Comparison of ENCODE assay signal across 22 cellular contexts in genomic region chr5:14293279-14293678, GRCh38.
DNase-seq lines count a peak whose midpoint lies in the region; ATAC-seq, FAIRE-seq and TF ChIP-seq lines count a peak whose summit lies in the region.
"Had no signal": no experiment of that assay in that cellular context is flagged by ENCODE, and none has a peak within 500 bp of the region (broad histone marks: within the 10 kb centered on the region; RNA-seq: fewer than 3 reads in every experiment).

No MANE protein-coding gene starts in this region.

- H3K23ac ChIP-seq in IMR-90 (ENCODE audit: low read depth, low read length): peak overlapping the region; percentile 11

- H3K4me3 Mint-ChIP-seq in glutamatergic neuron (ENCODE audit: unreplicated experiment): peak overlapping the region; percentile 57
- H3K4me3 Mint-ChIP-seq: CD4-positive, alpha-beta T cell; H9 had no signal

- peaks cover 41 to 86% of the 10 kb centered on the region in 2 experiments for H3K79me1 ChIP-seq in IMR-90 (ENCODE audit: low read depth in 1 of 2, low read length in 2 of 2)

- peaks cover 9% of the 10 kb centered on the region for H3K9me3 Mint-ChIP-seq in glutamatergic neuron (ENCODE audit: unreplicated experiment)
- H3K9me3 Mint-ChIP-seq: CD4-positive, alpha-beta T cell; H9 had no signal

- POLR2A ChIA-PET in AG04450 (lab: Yijun Ruan, JAX): no interaction called here
- POLR2A ChIA-PET in IMR-90 (lab: Charles Lee; ENCODE audit: unreplicated experiment): no interaction called here

- H3K27ac ChIP-seq in AG04450 (ENCODE audit: low read depth, low read length): peak overlapping the region; percentile 32
- H3K27ac ChIP-seq in IMR-90 (ENCODE audit: insufficient read depth, low read length): peak overlapping the region; percentile 21; the same call in 1 of the 2 replicates
- peak overlapping the region; percentile 31 for H3K27ac ChIP-seq in psoas muscle
- no peak overlapping the region for H3K27ac ChIP-seq in uterus
- H3K27ac ChIP-seq: A549, GM23248, HL-60, KMS-11 had no signal

- no peaks in the 10 kb centered on the region for H3K27me3 ChIP-seq in AG04450 (ENCODE audit: control insufficient read depth, insufficient read depth, low read length)
- H3K27me3 ChIP-seq in IMR-90 (ENCODE audit: control insufficient read depth, insufficient read depth, low read length): no peaks in the 10 kb centered on the region
- no peaks in the 10 kb centered on the region for H3K27me3 ChIP-seq in psoas muscle (ENCODE audit: insufficient read depth in 3 of 3, low read length in 2 of 3)
- H3K27me3 ChIP-seq in uterus: no peaks in the 10 kb centered on the region

- no peak for TF ChIP-seq RAD21 in IMR-90 (IDR thresholded peaks at IDR 0.05; ENCODE audit: low read length)

- H2AFZ ChIP-seq in IMR-90 (replicated peaks; ENCODE audit: low read length, poor library complexity): no peak overlapping the region
- H2AFZ ChIP-seq: GM23248 had no signal

- CTCF ChIA-PET in AG04450 (lab: Charles Lee) (interaction anchor here (0.8 kb wide), 1 partner anchor 23 kb away, joined by 4 read pairs; no protein-coding TSS in a partner anchor), IMR-90 (lab: Yijun Ruan, JAX) (no interaction called here)

- no peak overlapping the region for H2AK5ac ChIP-seq in IMR-90 (ENCODE audit: low read depth, low read length)

- no peak overlapping the region for H2BK20ac ChIP-seq in IMR-90 (ENCODE audit: low read depth, low read length)

- DNase-seq in AG04450 (ENCODE audit: low read depth, low spot score): no peak
- DNase-seq in IMR-90: no peak
- peak; percentile 61 for DNase-seq in glutamatergic neuron
- no peak for DNase-seq in psoas muscle
- no peak for DNase-seq in T1000 (lab: John Stamatoyannopoulos, UW)
- no peak for DNase-seq in uterus
- DNase-seq in GM12892 (ENCODE audit: insufficient read length): no peak
- DNase-seq: Caco-2; CD4-positive, alpha-beta T cell; DMS 273 treated with DMSO at 0.1 percent for 48 hours; DMS79 treated with DMSO at 0.1 percent for 48 hours; GM23248; H9; NCI-H1092 treated with DMSO at 0.1 percent for 48 hours; NCI-H146; NCI-H2029; NCI-H2227 treated with DMSO at 0.1 percent for 48 hours; OCI-M1 had no signal

- WGBS in IMR-90 (ENCODE audit: extremely low coverage in 2 of 2, insufficient read length in 1 of 2), 2 experiments: 59% methylated on average over 4 of the region's 5 CpGs; no CpG with 5 or more reads in 1 of the 2 experiments
- 28 to 56% (median 32%) methylated on average over 5 of the region's 5 CpGs for WGBS in psoas muscle, 3 donors

- no peak overlapping the region for H3K9ac ChIP-seq in IMR-90 (ENCODE audit: low read depth, low read length)
- H3K9ac ChIP-seq: GM23248, KMS-11 had no signal

- H3K56ac ChIP-seq in IMR-90 (ENCODE audit: extremely low read depth, insufficient read depth, low read length): no peak overlapping the region

- H3K9me1 ChIP-seq in IMR-90 (ENCODE audit: insufficient read depth, low read length): peaks cover 18% of the 10 kb centered on the region

- H2BK120ac ChIP-seq in IMR-90 (ENCODE audit: low read depth, low read length): no peak overlapping the region

- in situ Hi-C loops in IMR-90 (cut with MboI; ENCODE audit: low sequenced_read_pairs): no loop called here

- dilution Hi-C loops in IMR-90 (cut with HindIII; ENCODE audit: low sequenced_read_pairs, unreplicated experiment): no loop called here

- H3K4me3 ChIP-seq in AG04450 (ENCODE audit: low read depth, low read length): no peak overlapping the region
- H3K4me3 ChIP-seq in IMR-90 (ENCODE audit: insufficient read depth, low read depth, low read length): no peak overlapping the region
- no peak overlapping the region for H3K4me3 ChIP-seq in psoas muscle
- H3K4me3 ChIP-seq in uterus: no peak overlapping the region
- H3K4me3 ChIP-seq: A549, GM23248 had no signal

- peaks cover 34% of the 10 kb centered on the region for H3K4me1 Mint-ChIP-seq in glutamatergic neuron (ENCODE audit: low read depth, unreplicated experiment)
- H3K4me1 Mint-ChIP-seq: H9 had no signal

- H3K4ac ChIP-seq in IMR-90 (ENCODE audit: low read depth, low read length): no peak overlapping the region

- FAIRE-seq in GM12892 (lab: Jason Lieb, UNC): no peak
- FAIRE-seq: A549, RCC 7860 had no signal

- H4K91ac ChIP-seq in IMR-90 (ENCODE audit: insufficient read depth, low read depth, low read length): no peak overlapping the region

- ATAC-seq in IMR-90 (ENCODE audit: low read depth): 0 out of 2 replicates have a peak, but pooled peaks have one; percentile 5
- peak in 1 of 4 donors; percentile 5 for ATAC-seq in psoas muscle
- ATAC-seq: A549 had no signal

- peaks cover 64% of the 10 kb centered on the region for H3K36me3 ChIP-seq in IMR-90 (ENCODE audit: control insufficient read depth, insufficient read depth, low read length)
- peaks cover 5 to 36% of the 10 kb centered on the region in 2 donors for H3K36me3 ChIP-seq in psoas muscle (ENCODE audit: insufficient read depth in 1 of 2, low read depth in 1 of 2)
- H3K36me3 ChIP-seq in uterus: no peaks in the 10 kb centered on the region

- TF ChIP-seq CTCF in AG04450 (IDR thresholded peaks at IDR 0.05; ENCODE audit: low read depth, low read length) (no peak), IMR-90 (conservative IDR thresholded peaks at IDR 0.05; ENCODE audit: low read depth, low read length) (no peak), glutamatergic neuron (IDR thresholded peaks at IDR 0.05; ENCODE audit: partially characterized antibody, unreplicated experiment) (no peak), psoas muscle (IDR thresholded peaks at IDR 0.05) (no peak), uterus (IDR thresholded peaks at IDR 0.05) (no peak)

- H4K8ac ChIP-seq in IMR-90 (ENCODE audit: low read depth in 2 of 2, low read length in 2 of 2): 0 out of 4 replicates have a peak overlapping the region, but pooled peaks of 1 of the 2 experiments have one; percentile 38

- no TSS peak for BruUV-seq in IMR-90 (replicated peaks; lab: Mats Ljungman, UMichigan)

- no peaks in the 10 kb centered on the region for H3K9me3 ChIP-seq in AG04450 (ENCODE audit: control insufficient read depth, insufficient read depth, low read length)
- no peaks in the 10 kb centered on the region for H3K9me3 ChIP-seq in IMR-90 (ENCODE audit: control insufficient read depth, insufficient read depth, low read length)
- no peaks in the 10 kb centered on the region for H3K9me3 ChIP-seq in psoas muscle
- no peaks in the 10 kb centered on the region for H3K9me3 ChIP-seq in uterus
- H3K9me3 ChIP-seq: A549, Caco-2 had no signal

- no peak overlapping the region for H3K4me2 ChIP-seq in IMR-90 (ENCODE audit: low read depth, low read length)
- H3K4me2 ChIP-seq: A549, KMS-11 had no signal

- H3K36me3 Mint-ChIP-seq in glutamatergic neuron (ENCODE audit: unreplicated experiment): no peaks in the 10 kb centered on the region

- H3K18ac ChIP-seq in IMR-90 (ENCODE audit: low read depth, low read length): peak overlapping the region; percentile 41

- intact Hi-C loops in IMR-90 (cut with micrococcal nuclease) (no loop called here), psoas muscle (cut with DNase I) (loop anchor here in 1 of 2 donors (10.0 kb wide), 1 partner anchor 278 kb away; no protein-coding TSS in a partner anchor), uterus (cut with DNase I; ENCODE audit: low total_unique reads) (no loop called here)

- peaks cover 4% of the 10 kb centered on the region for H3K27me3 Mint-ChIP-seq in glutamatergic neuron (ENCODE audit: unreplicated experiment)
- H3K27me3 Mint-ChIP-seq: CD4-positive, alpha-beta T cell had no signal

- H3K4me1 ChIP-seq in IMR-90 (ENCODE audit: control insufficient read depth, insufficient read depth, low read length): peaks cover 30% of the 10 kb centered on the region
- peaks cover 36% of the 10 kb centered on the region for H3K4me1 ChIP-seq in psoas muscle
- H3K4me1 ChIP-seq in uterus: no peaks in the 10 kb centered on the region
- H3K4me1 ChIP-seq: Caco-2 had no signal

- H2BK15ac ChIP-seq in IMR-90 (ENCODE audit: low read depth, low read length): no peak overlapping the region

- H4K20me1 ChIP-seq in IMR-90 (ENCODE audit: insufficient read depth, low read length): peaks cover 74% of the 10 kb centered on the region

- TF ChIP-seq POLR2A in IMR-90 (IDR thresholded peaks at IDR 0.05; ENCODE audit: low read depth, low read length) (no peak), uterus (IDR thresholded peaks at IDR 0.05) (no peak), GM12892 (IDR thresholded peaks at IDR 0.05; ENCODE audit: low read depth, low read length) (no peak)

- H3K14ac ChIP-seq in IMR-90 (replicated peaks; ENCODE audit: low read depth, low read length): peak overlapping the region; percentile 12; the same call in 1 of the 2 replicates

- no peak overlapping the region for H2AK9ac ChIP-seq in IMR-90 (replicated peaks; ENCODE audit: low read depth, low read length, poor library complexity)

- peak overlapping the region; percentile 21 for H2BK5ac ChIP-seq in IMR-90 (ENCODE audit: low read depth, low read length, poor library complexity, severe bottlenecking)

- H4K5ac ChIP-seq in IMR-90 (ENCODE audit: low read depth, low read length): no peak overlapping the region

- peak overlapping the region; percentile 96 for H3K27ac Mint-ChIP-seq in glutamatergic neuron (ENCODE audit: unreplicated experiment)
- H3K27ac Mint-ChIP-seq: CD4-positive, alpha-beta T cell had no signal

TF ChIP-seq in IMR-90, 13 proteins besides CTCF, POLR2A, EP300 and RAD21 (continues in another document):
- TF ChIP-seq RFX5 (IDR thresholded peaks at IDR 0.05; ENCODE audit: low read depth, low read length) (no peak), RCOR1 (IDR thresholded peaks at IDR 0.05; ENCODE audit: insufficient replicate concordance, low read length) (no peak), NFE2L2 (IDR thresholded peaks at IDR 0.05; ENCODE audit: low read depth, low read length) (no peak), MXI1 (IDR thresholded peaks at IDR 0.05; ENCODE audit: borderline replicate concordance, low read depth, low read length) (no peak), CEBPB (IDR thresholded peaks at IDR 0.05; ENCODE audit: low read depth, low read length) (no peak), ELK1 (IDR thresholded peaks at IDR 0.05; ENCODE audit: borderline replicate concordance, low read depth, low read length) (no peak), SMC3 (IDR thresholded peaks at IDR 0.05; ENCODE audit: low read depth, low read length) (no peak), MAFK (IDR thresholded peaks at IDR 0.05; ENCODE audit: low read depth, low read length) (no peak), CHD1 (IDR thresholded peaks at IDR 0.05; ENCODE audit: low read depth, low read length) (no peak), MAZ (IDR thresholded peaks at IDR 0.05; ENCODE audit: borderline replicate concordance, low read depth, low read length) (no peak), BHLHE40 (IDR thresholded peaks at IDR 0.05; ENCODE audit: low read depth, low read length) (no peak)

Comparison
In these comparisons a context has a peak if more than half of its experiments do, and no peak if none do; other contexts are left out.
1. H3K27ac ChIP-seq: peak in AG04450 (single experiment), IMR-90 (single experiment) and psoas muscle (single experiment); none in uterus (0 of 2).